2 cellular contexts compared by ENCODE assay signal in the genomic region with DNA sequence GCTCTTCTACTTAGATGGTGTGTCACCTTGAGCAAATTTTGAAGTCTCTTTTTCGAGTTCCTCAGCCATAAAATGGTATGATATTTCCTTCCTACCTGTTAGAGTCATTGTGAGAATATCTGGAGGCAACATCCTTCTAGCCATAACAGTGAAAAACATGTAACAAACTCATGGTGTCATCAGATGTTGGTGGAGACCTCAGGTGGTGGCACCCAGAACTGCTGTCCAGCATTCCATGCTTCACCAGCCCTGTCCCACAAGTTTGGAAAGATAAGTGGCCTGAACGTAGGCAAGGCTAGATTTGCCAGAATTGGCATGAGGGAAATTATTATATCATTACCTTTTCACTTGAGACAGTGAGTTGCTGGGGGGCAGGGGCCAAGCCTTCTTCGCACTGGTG.
TF ChIP-seq lines count a peak whose summit lies in the region.

No MANE protein-coding gene starts in this region.

TF ChIP-seq in HCT116, 20 proteins besides CTCF, POLR2A, EP300 and RAD21:
- TF ChIP-seq SP1 (IDR thresholded peaks at IDR 0.05; ENCODE audit: low read depth) (no peak), TCF7L2 (IDR thresholded peaks at IDR 0.05; ENCODE audit: borderline replicate concordance, extremely low read depth, insufficient read depth, insufficient read length) (no peak), JUND (IDR thresholded peaks at IDR 0.05) (no peak), ZNF274 (IDR thresholded peaks at IDR 0.05; ENCODE audit: low read depth, low read length) (no peak), SRF (IDR thresholded peaks at IDR 0.05; ENCODE audit: low read depth) (no peak), SIN3A (IDR thresholded peaks at IDR 0.05; ENCODE audit: low read depth) (no peak), CEBPB (IDR thresholded peaks at IDR 0.05; ENCODE audit: low read depth) (no peak), ELF1 (IDR thresholded peaks at IDR 0.05; ENCODE audit: borderline replicate concordance, low read depth) (no peak), YY1 (IDR thresholded peaks at IDR 0.05; ENCODE audit: extremely low read depth, insufficient replicate concordance, low read depth, low read length) (no peak), FOSL1 (IDR thresholded peaks at IDR 0.05; ENCODE audit: low read depth) (no peak), CBX3 (IDR thresholded peaks at IDR 0.05; ENCODE audit: low read depth) (no peak), EGR1 (IDR thresholded peaks at IDR 0.05; ENCODE audit: low read depth) (no peak), POLR2AphosphoS5 (IDR thresholded peaks at IDR 0.05; ENCODE audit: low read depth, low read length) (no peak)
- TF ChIP-seq, protein P1, sequence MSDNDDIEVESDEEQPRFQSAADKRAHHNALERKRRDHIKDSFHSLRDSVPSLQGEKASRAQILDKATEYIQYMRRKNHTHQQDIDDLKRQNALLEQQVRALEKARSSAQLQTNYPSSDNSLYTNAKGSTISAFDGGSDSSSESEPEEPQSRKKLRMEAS (IDR thresholded peaks at IDR 0.05) = no peak
- TF ChIP-seq, protein P2, sequence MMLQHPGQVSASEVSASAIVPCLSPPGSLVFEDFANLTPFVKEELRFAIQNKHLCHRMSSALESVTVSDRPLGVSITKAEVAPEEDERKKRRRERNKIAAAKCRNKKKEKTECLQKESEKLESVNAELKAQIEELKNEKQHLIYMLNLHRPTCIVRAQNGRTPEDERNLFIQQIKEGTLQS (IDR thresholded peaks at IDR 0.05) = no peak
- TF ChIP-seq, protein P3, sequence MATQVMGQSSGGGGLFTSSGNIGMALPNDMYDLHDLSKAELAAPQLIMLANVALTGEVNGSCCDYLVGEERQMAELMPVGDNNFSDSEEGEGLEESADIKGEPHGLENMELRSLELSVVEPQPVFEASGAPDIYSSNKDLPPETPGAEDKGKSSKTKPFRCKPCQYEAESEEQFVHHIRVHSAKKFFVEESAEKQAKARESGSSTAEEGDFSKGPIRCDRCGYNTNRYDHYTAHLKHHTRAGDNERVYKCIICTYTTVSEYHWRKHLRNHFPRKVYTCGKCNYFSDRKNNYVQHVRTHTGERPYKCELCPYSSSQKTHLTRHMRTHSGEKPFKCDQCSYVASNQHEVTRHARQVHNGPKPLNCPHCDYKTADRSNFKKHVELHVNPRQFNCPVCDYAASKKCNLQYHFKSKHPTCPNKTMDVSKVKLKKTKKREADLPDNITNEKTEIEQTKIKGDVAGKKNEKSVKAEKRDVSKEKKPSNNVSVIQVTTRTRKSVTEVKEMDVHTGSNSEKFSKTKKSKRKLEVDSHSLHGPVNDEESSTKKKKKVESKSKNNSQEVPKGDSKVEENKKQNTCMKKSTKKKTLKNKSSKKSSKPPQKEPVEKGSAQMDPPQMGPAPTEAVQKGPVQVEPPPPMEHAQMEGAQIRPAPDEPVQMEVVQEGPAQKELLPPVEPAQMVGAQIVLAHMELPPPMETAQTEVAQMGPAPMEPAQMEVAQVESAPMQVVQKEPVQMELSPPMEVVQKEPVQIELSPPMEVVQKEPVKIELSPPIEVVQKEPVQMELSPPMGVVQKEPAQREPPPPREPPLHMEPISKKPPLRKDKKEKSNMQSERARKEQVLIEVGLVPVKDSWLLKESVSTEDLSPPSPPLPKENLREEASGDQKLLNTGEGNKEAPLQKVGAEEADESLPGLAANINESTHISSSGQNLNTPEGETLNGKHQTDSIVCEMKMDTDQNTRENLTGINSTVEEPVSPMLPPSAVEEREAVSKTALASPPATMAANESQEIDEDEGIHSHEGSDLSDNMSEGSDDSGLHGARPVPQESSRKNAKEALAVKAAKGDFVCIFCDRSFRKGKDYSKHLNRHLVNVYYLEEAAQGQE (IDR thresholded peaks at IDR 0.05; ENCODE audit: low read depth) = no peak
- TF ChIP-seq, protein P4, sequence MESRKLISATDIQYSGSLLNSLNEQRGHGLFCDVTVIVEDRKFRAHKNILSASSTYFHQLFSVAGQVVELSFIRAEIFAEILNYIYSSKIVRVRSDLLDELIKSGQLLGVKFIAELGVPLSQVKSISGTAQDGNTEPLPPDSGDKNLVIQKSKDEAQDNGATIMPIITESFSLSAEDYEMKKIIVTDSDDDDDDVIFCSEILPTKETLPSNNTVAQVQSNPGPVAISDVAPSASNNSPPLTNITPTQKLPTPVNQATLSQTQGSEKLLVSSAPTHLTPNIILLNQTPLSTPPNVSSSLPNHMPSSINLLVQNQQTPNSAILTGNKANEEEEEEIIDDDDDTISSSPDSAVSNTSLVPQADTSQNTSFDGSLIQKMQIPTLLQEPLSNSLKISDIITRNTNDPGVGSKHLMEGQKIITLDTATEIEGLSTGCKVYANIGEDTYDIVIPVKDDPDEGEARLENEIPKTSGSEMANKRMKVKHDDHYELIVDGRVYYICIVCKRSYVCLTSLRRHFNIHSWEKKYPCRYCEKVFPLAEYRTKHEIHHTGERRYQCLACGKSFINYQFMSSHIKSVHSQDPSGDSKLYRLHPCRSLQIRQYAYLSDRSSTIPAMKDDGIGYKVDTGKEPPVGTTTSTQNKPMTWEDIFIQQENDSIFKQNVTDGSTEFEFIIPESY (IDR thresholded peaks at IDR 0.05; ENCODE audit: extremely low read depth, insufficient replicate concordance, low read length) = no peak

TF ChIP-seq in H1, 55 proteins besides CTCF, POLR2A, EP300 and RAD21:
- TF ChIP-seq SIX5 (IDR thresholded peaks at IDR 0.05; ENCODE audit: low read depth, low read length) (no peak), BRCA1 (IDR thresholded peaks at IDR 0.05; ENCODE audit: low read depth, low read length) (no peak), KDM1A (IDR thresholded peaks at IDR 0.05; ENCODE audit: borderline replicate concordance, low read length) (no peak)
- TF ChIP-seq, protein P2 (IDR thresholded peaks at IDR 0.05; ENCODE audit: insufficient read depth, low read depth, low read length) = no peak
